In genomic region chr5:14595189-14595588, GRCh38 we compare ENCODE assay signal across 8 cellular contexts. TPM values are rescaled to one million over a fixed set of nuclear protein-coding genes. Genes with fewer than 3 reads are reported as not detected.
DNase-seq lines count a peak whose midpoint lies in the region; ATAC-seq, FAIRE-seq and TF ChIP-seq lines count a peak whose summit lies in the region.

No MANE protein-coding gene starts in this region.

- H3K9me3 ChIP-seq in right lobe of liver (no peaks in the 10 kb centered on the region), HepG2 (ENCODE audit: low read length) (no peaks in the 10 kb centered on the region), MG63 (no peaks in the 10 kb centered on the region)

- in situ Hi-C loops in HepG2 (cut with HindIII; ENCODE audit: extremely low pct_ligation_motif_present, low pct_unique_long_range_greater_than_20kb) = no loop called here

- no peak for FAIRE-seq in HepG2 (lab: Jason Lieb, UNC)

- H3K9ac ChIP-seq in HepG2 (ENCODE audit: insufficient read depth, low read depth, low read length) = no peak overlapping the region

- ATAC-seq in right lobe of liver (peak; percentile 55 to 74 (median 65)), HepG2 (no peak), HG03025 (IDR thresholded peaks at IDR 0.05; ENCODE audit: low FRiP score, unreplicated experiment) (peak; percentile 71), SK-N-SH treated with all-trans-retinoic acid at 6 μM for 48 hours (peak; percentile 53; the same call in 2 of the 3 replicates), left lobe of liver (peak; percentile 47)

- 35% methylated on average over 3 of the region's 3 CpGs for WGBS in right lobe of liver (ENCODE audit: insufficient coverage, low coverage, low lambda C conversion rate, missing lambda C conversion rate)
- 63% methylated on average over 3 of the region's 3 CpGs for WGBS in HepG2 (ENCODE audit: low lambda C conversion rate)

- TF ChIP-seq CTCF in right lobe of liver (IDR thresholded peaks at IDR 0.05) (no peak), HepG2 (CRISPR knock-in tag; IDR thresholded peaks at IDR 0.05) (no peak)

- intact Hi-C loops in right lobe of liver (cut with DNase I) (no loop called here), HepG2 (cut with micrococcal nuclease; ENCODE audit: unreplicated experiment) (no loop called here)

- no peaks in the 10 kb centered on the region for H4K20me1 ChIP-seq in HepG2 (ENCODE audit: insufficient read depth, low read length)

- H2AFZ ChIP-seq in HepG2 (ENCODE audit: low read length) = no peak overlapping the region

- H3K4me1 ChIP-seq in right lobe of liver (no peaks in the 10 kb centered on the region), HepG2 (ENCODE audit: insufficient read depth, low read length) (peaks cover 9% of the 10 kb centered on the region)

- no TSS peak for BruUV-seq in HepG2 (replicated peaks; lab: Mats Ljungman, UMichigan)

- POLR2A ChIA-PET in HepG2 (lab: Yijun Ruan, JAX) = no interaction called here

- H3K79me2 ChIP-seq in HepG2 (ENCODE audit: insufficient read depth, low read length) = no peaks in the 10 kb centered on the region

- TF ChIP-seq EP300 in HepG2 (IDR thresholded peaks at IDR 0.05; ENCODE audit: low read depth in 2 of 2, low read length in 2 of 2) (no peak), HepG2 (CRISPR knock-in tag; IDR thresholded peaks at IDR 0.05; ENCODE audit: borderline replicate concordance) (no peak)

- CTCF ChIA-PET in HepG2 (lab: Yijun Ruan, JAX; ENCODE audit: low intra/inter-chr PET ratio, low total read pairs) = no interaction called here

- no peak overlapping the region for H3K27ac ChIP-seq in right lobe of liver
- no peak overlapping the region for H3K27ac ChIP-seq in HepG2 (ENCODE audit: extremely low read length, insufficient read depth, low read length)

- no peak overlapping the region for H3K4me2 ChIP-seq in HepG2 (ENCODE audit: low read depth, low read length)

- DNase-seq in right lobe of liver = no peak
- DNase-seq in HepG2 (ENCODE audit: low spot score) = no peak
- no peak for DNase-seq in left lobe of liver (ENCODE audit: low spot score)
- no peak for DNase-seq in NK-92 treated with Interleukin-12 subunit alpha and Interleukin-12 subunit beta, amount 100 ng/mL, for 24 hours (lab: John Stamatoyannopoulos, UW)
- DNase-seq in MG63 = no peak
- DNase-seq in DMS79 treated with DMSO at 0.1 percent for 48 hours (lab: John Stamatoyannopoulos, UW) = no peak

- H3K4me3 ChIP-seq in right lobe of liver = no peak overlapping the region
- H3K4me3 ChIP-seq in HepG2 (replicated peaks in 1 of 3; ENCODE audit: insufficient read depth in 1 of 3, low read depth in 2 of 3, low read length in 3 of 3) = no peak overlapping the region
- no peak overlapping the region for H3K4me3 ChIP-seq in MG63

- H3K27me3 ChIP-seq in right lobe of liver (no peaks in the 10 kb centered on the region), HepG2 (ENCODE audit: control insufficient read depth in 1 of 2, insufficient read depth in 2 of 2, low read length in 2 of 2) (no peaks in the 10 kb centered on the region), MG63 (peaks cover 11% of the 10 kb centered on the region)

- TF ChIP-seq RAD21 in HepG2 (CRISPR knock-in tag; IDR thresholded peaks at IDR 0.05) = no peak

- TF ChIP-seq POLR2A in right lobe of liver (IDR thresholded peaks at IDR 0.05) = no peak
- TF ChIP-seq POLR2A in HepG2 (IDR thresholded peaks at IDR 0.05; ENCODE audit: insufficient read depth in 1 of 2, low read depth in 2 of 2, low read length in 2 of 2) = no peak

- H3K36me3 ChIP-seq in right lobe of liver = no peaks in the 10 kb centered on the region
- H3K36me3 ChIP-seq in HepG2 (replicated peaks in 1 of 2; ENCODE audit: control insufficient read depth in 1 of 2, insufficient read depth in 2 of 2, low read length in 2 of 2) = no peaks in the 10 kb centered on the region
- no peaks in the 10 kb centered on the region for H3K36me3 ChIP-seq in MG63

TF ChIP-seq in HepG2, 621 proteins besides CTCF, POLR2A, EP300 and RAD21 (continues in another document):
- TF ChIP-seq ZNF616 (CRISPR knock-in tag; IDR thresholded peaks at IDR 0.05; ENCODE audit: low read depth) = no peak
- no peak for TF ChIP-seq ZMAT3 (CRISPR knock-in tag; conservative IDR thresholded peaks at IDR 0.05)
- TF ChIP-seq EEA1 (CRISPR knock-in tag; IDR thresholded peaks at IDR 0.05; ENCODE audit: borderline replicate concordance) = no peak
- TF ChIP-seq SRY (CRISPR knock-in tag; IDR thresholded peaks at IDR 0.05) = no peak
- TF ChIP-seq ZNF619 (CRISPR knock-in tag; IDR thresholded peaks at IDR 0.05) = no peak
- TF ChIP-seq ZSCAN20 (CRISPR knock-in tag; IDR thresholded peaks at IDR 0.05; ENCODE audit: borderline replicate concordance) = no peak
- no peak for TF ChIP-seq ZNF333 (CRISPR knock-in tag; IDR thresholded peaks at IDR 0.05; ENCODE audit: borderline replicate concordance)
- no peak for TF ChIP-seq PLRG1 (conservative IDR thresholded peaks at IDR 0.05)
- no peak for TF ChIP-seq ZNF260 (CRISPR knock-in tag; IDR thresholded peaks at IDR 0.05; ENCODE audit: borderline replicate concordance, low read depth)
- no peak for TF ChIP-seq ETV5 (CRISPR knock-in tag; IDR thresholded peaks at IDR 0.05; ENCODE audit: borderline replicate concordance)

TF ChIP-seq in SK-N-SH treated with all-trans-retinoic acid at 6 μM for 48 hours, 23 proteins besides CTCF, POLR2A, EP300 and RAD21:
- TF ChIP-seq TCF4 (CRISPR knock-in tag; IDR thresholded peaks at IDR 0.05; ENCODE audit: borderline replicate concordance) (peak; percentile 66; the same call in 1 of the 2 replicates), SNAI2 (CRISPR knock-in tag; IDR thresholded peaks at IDR 0.05) (no peak), TSHZ2 (CRISPR knock-in tag; IDR thresholded peaks at IDR 0.05) (0 out of 2 replicates have a peak, but pooled peaks have one; percentile 20)

RNA-seq across cellular contexts. Expression of gene OTULINL, which starts 13.6 kb away (rescaled TPM):
- total RNA-seq in right lobe of liver (1 to 10 TPM in 3 of 6 experiments, under 1 TPM in 3; 0.66 to 1.7 (median 1.2) TPM), HepG2 (2016; rRNA removed; fragmentation: Illumina TruSeq; extraction: Trizol) (0.36 and 0.40 TPM in 2 replicates), left lobe of liver (1.4 TPM)
- 0.35 TPM in 1 of 2 replicates, not detected in the other for total RNA-seq in HepG2 (2016; cell fraction: cytosol; rRNA removed; fragmentation: Illumina TruSeq; extraction: Trizol; ENCODE audit: low read depth)
- 0.22 and 0.49 TPM in 2 replicates for total RNA-seq in HepG2 (2016; cell fraction: insoluble cytoplasmic fraction; rRNA removed; fragmentation: Illumina TruSeq; extraction: Trizol)
- total RNA-seq in HepG2 (2016; cell fraction: membrane; rRNA removed; fragmentation: Illumina TruSeq; extraction: Trizol) = 0.24 and 0.34 TPM in 2 replicates
- total RNA-seq in HepG2 (2016; cell fraction: nucleus; rRNA removed; fragmentation: Illumina TruSeq; extraction: Trizol) = 0.34 and 0.66 TPM in 2 replicates
- polyA plus RNA-seq in HepG2 (2011; rRNA removed) = 0.04 and 0.08 TPM in 2 replicates
- 0.07 and 0.15 TPM in 2 replicates for polyA plus RNA-seq in HepG2 (2011; cell fraction: cytosol; rRNA removed)
- 0.03 TPM in 1 of 2 replicates, not detected in the other for polyA plus RNA-seq in HepG2 (2011; cell fraction: nucleus; rRNA removed)
- polyA plus RNA-seq in HepG2 (2012) = 0.05 and 0.07 TPM in 2 replicates
- polyA plus RNA-seq in HepG2 (2016; cell fraction: cytosol; fragmentation: Illumina TruSeq; extraction: Trizol; ENCODE audit: low read depth) = 0.03 and 0.05 TPM in 2 replicates
- polyA plus RNA-seq in HepG2 (2016; cell fraction: insoluble cytoplasmic fraction; fragmentation: Illumina TruSeq; extraction: Trizol; ENCODE audit: low read depth) = 0.14 and 0.72 TPM in 2 replicates
- polyA plus RNA-seq in HepG2 (2016; cell fraction: membrane; fragmentation: Illumina TruSeq; extraction: Trizol; ENCODE audit: low read depth) = 0.08 and 0.09 TPM in 2 replicates
- polyA plus RNA-seq in HepG2 (2016; cell fraction: nucleus; fragmentation: Illumina TruSeq; extraction: Trizol; ENCODE audit: insufficient read depth, low read depth) = 0.21 and 0.40 TPM in 2 replicates
- 12.8 TPM in 1 of 2 replicates, not detected in the other for polyA minus RNA-seq in HepG2 (2011; rRNA and poly(A)+ RNA removed; ENCODE audit: low replicate concordance)
- not detected in 2 replicates for polyA minus RNA-seq in HepG2 (2011; cell fraction: cytosol; rRNA and poly(A)+ RNA removed)
- 0.13 TPM in 1 of 2 replicates, not detected in the other for polyA minus RNA-seq in HepG2 (2011; cell fraction: nucleus; rRNA and poly(A)+ RNA removed)
- 0.63 TPM in 1 of 2 replicates, not detected in the other for total RNA-seq in MG63 (2014; rRNA removed; shearing (Covaris generic); ENCODE audit: low replicate concordance)
